1 cellular context compared by ENCODE assay signal in genomic region chr6:31579546-31580445, GRCh38.
A peak's percentile ranks its signal among the peaks of the same experiment; 100 is the strongest.
TF ChIP-seq lines count a peak whose summit lies in the region.

No MANE protein-coding gene starts in this region.

TF ChIP-seq in HepG2, 621 proteins besides CTCF, POLR2A, EP300 and RAD21:
- TF ChIP-seq MATR3 (CRISPR knock-in tag; IDR thresholded peaks at IDR 0.05): no peak
- TF ChIP-seq THAP7 (CRISPR knock-in tag; IDR thresholded peaks at IDR 0.05): 0 out of 2 replicates have a peak, but pooled peaks have one; percentile 7
